Comparison of ENCODE assay signal across 22 cellular contexts in the genomic region with DNA sequence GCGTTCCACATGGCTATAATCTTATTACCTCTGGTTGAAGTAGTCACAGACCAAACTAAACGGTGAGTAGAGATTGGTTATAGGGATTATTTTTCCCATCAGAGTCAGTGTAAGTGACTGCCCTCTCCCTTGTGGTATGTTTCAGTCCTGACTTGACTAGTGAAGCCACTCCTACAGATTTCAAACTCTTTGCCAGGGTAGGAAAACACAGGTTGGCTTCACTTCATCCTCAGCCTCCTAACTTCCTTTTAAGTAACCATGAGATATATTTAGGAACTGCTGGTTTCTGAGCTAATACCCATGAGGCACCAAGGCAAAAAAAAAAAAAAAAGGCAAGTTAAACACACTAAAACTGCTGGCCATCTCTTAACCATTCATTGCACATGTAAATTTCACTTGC.
DNase-seq lines count a peak whose midpoint lies in the region; ATAC-seq, FAIRE-seq and TF ChIP-seq lines count a peak whose summit lies in the region.
"Had no signal": no experiment of that assay in that cellular context is flagged by ENCODE, and none has a peak within 500 bp of the region (broad histone marks: within the 10 kb centered on the region; RNA-seq: fewer than 3 reads in every experiment).

No MANE protein-coding gene starts in this region.

- H2BK15ac ChIP-seq in H1 (ENCODE audit: low read length) = no peak overlapping the region

- no peak overlapping the region for H3K9ac ChIP-seq in H1 (replicated peaks in 1 of 4; ENCODE audit: extremely low read depth in 1 of 4, low read depth in 3 of 4, low read length in 3 of 4)
- H3K9ac ChIP-seq: GM23248 had no signal

- no peak for FAIRE-seq in H1 (lab: Jason Lieb, UNC)
- FAIRE-seq: HepG2 had no signal

- no peak overlapping the region for H3K14ac ChIP-seq in H1 (ENCODE audit: insufficient read length)

- H3K79me2 ChIP-seq in H1 (ENCODE audit: control insufficient read depth in 1 of 2, insufficient read depth in 2 of 2, low read length in 2 of 2) = no peaks in the 10 kb centered on the region

- ATAC-seq in sciatic nerve (peak; percentile 65), GM21619 (IDR thresholded peaks at IDR 0.05; ENCODE audit: unreplicated experiment) (no peak)
- ATAC-seq: HepG2, Panc1 had no signal

- peaks cover 0 to 1% (median 0%) of the 10 kb centered on the region in 4 experiments; a peak in 1 of 7 replicates for H3K27me3 ChIP-seq in H1 (replicated peaks in 1 of 4; ENCODE audit: control insufficient read depth in 3 of 4, extremely low read depth in 1 of 4, insufficient read depth in 3 of 4, low read length in 3 of 4)
- H3K27me3 ChIP-seq: SJSA1 had no signal

- no peak overlapping the region for H3K4ac ChIP-seq in H1 (replicated peaks; ENCODE audit: insufficient read length, low read depth, low read length)

- no peak overlapping the region for H3K27ac ChIP-seq in H1 (ENCODE audit: low read depth, low read length)
- H3K27ac ChIP-seq: GM23248, HL-60, SJSA1 had no signal

- H3K18ac ChIP-seq in H1 (ENCODE audit: extremely low read depth, low read length) = no peak overlapping the region

- no peak for TF ChIP-seq RAD21 in H1 (IDR thresholded peaks at IDR 0.05 in 1 of 2, conservative IDR thresholded peaks at IDR 0.05 in 1 of 2; ENCODE audit: low read depth in 2 of 2, low read length in 2 of 2)

- no peak for TF ChIP-seq POLR2A in H1 (IDR thresholded peaks at IDR 0.05; ENCODE audit: control extremely low read depth in 1 of 2, low read depth in 2 of 2, low read length in 2 of 2)

- no peak overlapping the region for H4K5ac ChIP-seq in H1 (ENCODE audit: insufficient read length, low read depth, low read length)

- H2AFZ ChIP-seq in H1 (ENCODE audit: low read length) = no peak overlapping the region
- H2AFZ ChIP-seq: GM23248 had no signal

- POLR2A ChIA-PET in H1 (lab: Charles Lee; ENCODE audit: partially characterized antibody) = no interaction called here

- CTCF ChIA-PET in H1 (lab: Charles Lee; ENCODE audit: partially characterized antibody) = interaction anchor here (1.4 kb wide), 1 partner anchor 93 kb away, joined by 3 read pairs; no protein-coding TSS in a partner anchor

- no peaks in the 10 kb centered on the region for H3K9me3 ChIP-seq in H1 (ENCODE audit: insufficient read depth in 2 of 2, low read depth in 1 of 2, low read length in 1 of 2)
- H3K9me3 ChIP-seq: SJSA1 had no signal

- in situ Hi-C loops in ACHN (cut with HindIII; ENCODE audit: low pct_ligation_motif_present, low pct_unique_long_range_greater_than_20kb, low sequenced_read_pairs) = no loop called here

- no peaks in the 10 kb centered on the region for H3K36me3 ChIP-seq in H1 (ENCODE audit: control insufficient read depth in 2 of 4, insufficient read depth in 4 of 4, low read length in 3 of 4)
- H3K36me3 ChIP-seq: SJSA1 had no signal

- no peaks in the 10 kb centered on the region for H4K20me1 ChIP-seq in H1 (replicated peaks in 1 of 2; ENCODE audit: control insufficient read depth in 1 of 2, insufficient read depth in 2 of 2, low read length in 2 of 2)

- H2BK20ac ChIP-seq in H1 (ENCODE audit: low read length) = no peak overlapping the region

- H3K4me1 ChIP-seq in H1 (replicated peaks in 1 of 4; ENCODE audit: control insufficient read depth in 3 of 4, insufficient read depth in 4 of 4, low read length in 3 of 4) = peaks cover 0 to 4% (median 0%) of the 10 kb centered on the region in 4 experiments; a peak in 3 of 7 replicates
- H3K4me1 ChIP-seq: SJSA1 had no signal

- H2BK120ac ChIP-seq in H1 (replicated peaks; ENCODE audit: low read depth, low read length) = no peak overlapping the region

- H4K91ac ChIP-seq in H1 (replicated peaks; ENCODE audit: insufficient read length, low read length) = no peak overlapping the region

- H2AK5ac ChIP-seq in H1 (ENCODE audit: low read depth, low read length) = no peak overlapping the region

- no peak for TF ChIP-seq CTCF in H1 (IDR thresholded peaks at IDR 0.05; ENCODE audit: control extremely low read depth in 1 of 3, insufficient read depth in 1 of 3, low read depth in 1 of 3, low read length in 3 of 3)

- intact Hi-C loops in sciatic nerve (cut with DNase I) = no loop called here

- 93% methylated on average over 2 of the region's 2 CpGs; no CpG with 5 or more reads in 1 of the 2 experiments for WGBS in H1 (ENCODE audit: extremely low coverage in 1 of 2, insufficient coverage in 1 of 2, insufficient read length in 1 of 2, insufficient replicate concordance in 2 of 2, low coverage in 1 of 2, low lambda C conversion rate in 2 of 2, missing lambda C conversion rate in 1 of 2), 2 experiments

- no peak overlapping the region for H3K56ac ChIP-seq in H1 (replicated peaks; ENCODE audit: insufficient read length, low read depth, low read length)

- no peak overlapping the region for H3K23ac ChIP-seq in H1 (ENCODE audit: insufficient read length)

- H4K8ac ChIP-seq in H1 (ENCODE audit: extremely low read depth, insufficient read depth, low read length) = no peak overlapping the region

- H3K23me2 ChIP-seq in H1 (ENCODE audit: low read depth, low read length) = no peaks in the 10 kb centered on the region

- H3K4me3 ChIP-seq in H1 (ENCODE audit: extremely low read depth in 1 of 4, insufficient read depth in 2 of 4, low read depth in 3 of 4, low read length in 4 of 4) = no peak overlapping the region
- H3K4me3 ChIP-seq: GM23248, SJSA1 had no signal

- H3K79me1 ChIP-seq in H1 (ENCODE audit: low read depth, low read length) = no peaks in the 10 kb centered on the region

- no peak overlapping the region for H2BK12ac ChIP-seq in H1 (ENCODE audit: low read depth, low read length)

- H2BK5ac ChIP-seq in H1 (ENCODE audit: low read depth, low read length) = no peak overlapping the region

- DNase-seq in NOMO-1 (lab: John Stamatoyannopoulos, UW; ENCODE audit: unreplicated experiment in 2 of 2) (peak; percentile 7 to 23), NOMO-1 treated with dmso at 0.1 percent for 144 hours (lab: John Stamatoyannopoulos, UW; ENCODE audit: unreplicated experiment) (no peak), MV-4-11 (lab: John Stamatoyannopoulos, UW) (peak; percentile 23), H1 (ENCODE audit: low read depth in 1 of 2, low spot score in 2 of 2) (no peak), sciatic nerve (ENCODE audit: low spot score) (no peak), inferior parietal cortex (ENCODE audit: extremely low spot score) (no peak), ACHN (no peak)
- DNase-seq: 8988T, GM23248, HCEC 1CT, KBM-7, NCI-H1048, NCI-H1436, NCI-H187 treated with DMSO at 0.1 percent for 48 hours, NCI-H2107, NCI-H446 treated with DMSO at 0.1 percent for 48 hours, NCI-H526 treated with DMSO at 0.1 percent for 48 hours had no signal

- H3K4me2 ChIP-seq in H1 (ENCODE audit: insufficient read depth in 1 of 2, low read depth in 2 of 2, low read length in 2 of 2) = no peak overlapping the region

- TF ChIP-seq EP300 in H1 (IDR thresholded peaks at IDR 0.05; ENCODE audit: borderline replicate concordance in 1 of 2, low read depth in 2 of 2, low read length in 2 of 2) = no peak

TF ChIP-seq in H1, 55 proteins besides CTCF, POLR2A, EP300 and RAD21:
- TF ChIP-seq CEBPB (IDR thresholded peaks at IDR 0.05; ENCODE audit: low read depth, low read length) (no peak), JUN (IDR thresholded peaks at IDR 0.05; ENCODE audit: low read depth, low read length) (no peak), ZNF274 (IDR thresholded peaks at IDR 0.05; ENCODE audit: borderline replicate concordance, extremely low read depth, low read length) (0 out of 2 replicates have a peak, but pooled peaks have one; percentile 8), NANOG (IDR thresholded peaks at IDR 0.05; ENCODE audit: insufficient read depth, low read depth, low read length, poor library complexity, severe bottlenecking) (no peak)

Comparison
In these comparisons a context has a peak if more than half of its experiments do, and no peak if none do; other contexts are left out.
1. DNase-seq: peak in NOMO-1 (2 of 2) and MV-4-11 (single experiment); none in NOMO-1 treated with dmso at 0.1 percent for 144 hours (single experiment), H1 (0 of 2), sciatic nerve (single experiment), inferior parietal cortex (single experiment) and ACHN (single experiment).